29 cellular contexts compared by ENCODE assay signal in genomic region chr3:4042070-4042469, GRCh38.
"Had no signal": no experiment of that assay in that cellular context is flagged by ENCODE, and none has a peak within 500 bp of the region (broad histone marks: within the 10 kb centered on the region; RNA-seq: fewer than 3 reads in every experiment).

No MANE protein-coding gene starts in this region.

- H3K27me3 Mint-ChIP-seq: dendritic cell treated with granulocyte-macrophage colony-stimulating factor and Interleukin-4, amounts not matched to agents 40 ng/mL and 50 ng/mL, for 4 days; effector memory CD8-positive, alpha-beta T cell had no signal

- H3K79me2 ChIP-seq: hepatocyte had no signal

- FAIRE-seq: endometrium, endothelial cell of umbilical vein, frontal cortex had no signal

- H3K27ac ChIP-seq: colonic mucosa, coronary artery, dorsolateral prefrontal cortex, epithelial cell of prostate, esophagus muscularis mucosa, esophagus squamous epithelium, foreskin keratinocyte, gastrocnemius medialis, gastroesophageal sphincter, heart left ventricle, heart right ventricle, hepatocyte had no signal

- H2AFZ ChIP-seq: hepatocyte had no signal

- H3K4me3 Mint-ChIP-seq: dendritic cell treated with granulocyte-macrophage colony-stimulating factor and Interleukin-4, amounts not matched to agents 40 ng/mL and 50 ng/mL, for 4 days; effector memory CD8-positive, alpha-beta T cell; endodermal cell had no signal

- H3K9me3 Mint-ChIP-seq: dendritic cell treated with granulocyte-macrophage colony-stimulating factor and Interleukin-4, amounts not matched to agents 40 ng/mL and 50 ng/mL, for 4 days; effector memory CD8-positive, alpha-beta T cell had no signal

- DNase-seq: colonic mucosa; cortex of kidney; dermis blood vessel endothelial cell; dorsolateral prefrontal cortex; effector CD4-positive, alpha-beta T cell; effector CD8-positive, alpha-beta T cell; effector memory CD4-positive, alpha-beta T cell; effector memory CD8-positive, alpha-beta T cell; endodermal cell; erythroblast; esophagus squamous epithelium; foreskin fibroblast; foreskin keratinocyte; foreskin melanocyte; gastrocnemius medialis; glutamatergic neuron; head of caudate nucleus; heart left ventricle; heart right ventricle had no signal

- H3K9me3 ChIP-seq: colonic mucosa, esophagus muscularis mucosa, esophagus squamous epithelium, gastrocnemius medialis, gastroesophageal sphincter, heart left ventricle, heart right ventricle had no signal

- H3K4me3 ChIP-seq: colonic mucosa, coronary artery, dorsolateral prefrontal cortex, esophagus muscularis mucosa, esophagus squamous epithelium, gastrocnemius medialis, gastroesophageal sphincter, heart left ventricle, heart right ventricle, hepatocyte had no signal

- H3K36me3 ChIP-seq: colonic mucosa, esophagus muscularis mucosa, esophagus squamous epithelium, gastrocnemius medialis, gastroesophageal sphincter, heart left ventricle, heart right ventricle had no signal

- H3K4me1 ChIP-seq: colonic mucosa, esophagus muscularis mucosa, esophagus squamous epithelium, foreskin keratinocyte, gastrocnemius medialis, gastroesophageal sphincter, heart left ventricle, heart right ventricle had no signal

- H3K27me3 ChIP-seq: colonic mucosa, dorsolateral prefrontal cortex, esophagus muscularis mucosa, esophagus squamous epithelium, foreskin keratinocyte, gastrocnemius medialis, gastroesophageal sphincter, heart left ventricle, heart right ventricle, hepatocyte had no signal

- H3K27ac Mint-ChIP-seq: dendritic cell treated with granulocyte-macrophage colony-stimulating factor and Interleukin-4, amounts not matched to agents 40 ng/mL and 50 ng/mL, for 4 days; effector memory CD8-positive, alpha-beta T cell; endodermal cell had no signal

- H3K4me2 ChIP-seq: hepatocyte had no signal

- ATAC-seq: effector memory CD8-positive, alpha-beta T cell; esophagus mucosa; foreskin keratinocyte; gastrocnemius medialis; gastroesophageal sphincter; heart left ventricle; heart right ventricle had no signal
